Comparison of ENCODE assay signal across 1 cellular context in the genomic region with DNA sequence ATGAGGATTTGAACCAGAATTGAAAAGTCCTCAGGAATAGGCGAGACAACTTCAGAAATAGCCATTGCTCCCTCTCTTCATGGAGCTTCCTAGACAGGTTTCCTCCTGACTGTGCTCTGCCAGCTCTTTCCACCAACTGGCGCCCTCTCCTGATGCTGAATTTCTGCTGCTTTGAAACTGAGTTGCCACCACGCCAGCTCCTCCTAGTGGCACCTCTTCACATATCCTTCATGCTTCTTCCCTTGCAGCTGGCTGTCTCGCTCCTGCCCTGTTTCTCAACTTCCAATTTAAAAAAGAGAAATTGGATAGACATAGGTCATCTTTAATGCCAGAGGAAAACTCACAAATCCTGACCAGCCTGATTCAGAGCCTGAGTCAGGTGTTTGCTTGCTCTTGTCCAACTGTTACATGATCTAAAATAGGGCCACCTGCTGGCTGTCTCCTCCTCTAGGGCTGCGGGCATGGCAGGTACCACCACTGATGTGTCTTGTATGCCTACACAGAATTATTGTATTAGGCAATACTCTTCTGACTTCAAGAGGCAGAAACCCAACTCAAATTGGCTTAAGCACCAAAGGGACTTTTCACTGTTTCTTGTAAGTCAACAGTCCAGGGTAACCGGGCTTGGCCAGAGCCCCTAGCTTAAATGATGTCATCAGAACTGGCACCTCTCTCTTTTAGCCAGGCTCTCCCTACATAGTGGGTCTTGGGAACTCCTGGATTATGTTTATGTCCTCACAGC.
TF ChIP-seq lines count a peak whose summit lies in the region.

No MANE protein-coding gene starts in this region.

TF ChIP-seq in SK-N-SH, 30 proteins besides CTCF, POLR2A, EP300 and RAD21:
- peak; percentile 75 for TF ChIP-seq SMC3 (IDR thresholded peaks at IDR 0.05; ENCODE audit: low read depth, low read length)
